In genomic region chr2:200300065-200300464, GRCh38 we compare ENCODE assay signal across 22 cellular contexts. TPM values are rescaled to one million over a fixed set of nuclear protein-coding genes. Genes with fewer than 3 reads are reported as not detected.
A peak's percentile ranks its signal among the peaks of the same experiment; 100 is the strongest.
DNase-seq lines count a peak whose midpoint lies in the region; ATAC-seq and TF ChIP-seq lines count a peak whose summit lies in the region.
"Had no signal": no experiment of that assay in that cellular context is flagged by ENCODE, and none has a peak within 500 bp of the region (broad histone marks: within the 10 kb centered on the region; RNA-seq: fewer than 3 reads in every experiment).

No MANE protein-coding gene starts in this region.

- no peaks in the 10 kb centered on the region for H3K27me3 Mint-ChIP-seq in Caco-2 (ENCODE audit: insufficient read depth, unreplicated experiment)
- peaks cover 25% of the 10 kb centered on the region for H3K27me3 Mint-ChIP-seq in stimulated activated naive CD8-positive, alpha-beta T cell treated with anti-CD3 and anti-CD28 coated beads, Interleukin-15, amount 100 ng/mL, for 72 hours

- H3K36me3 ChIP-seq in Caco-2 (ENCODE audit: control insufficient read depth, insufficient read depth, low read length): no peaks in the 10 kb centered on the region
- no peaks in the 10 kb centered on the region for H3K36me3 ChIP-seq in PC-9 (ENCODE audit: low read depth)
- H3K36me3 ChIP-seq in mesenchymal stem cell (ENCODE audit: control insufficient read depth in 1 of 2, insufficient read depth in 2 of 2, low read depth in 1 of 2, low read length in 2 of 2): no peaks in the 10 kb centered on the region

- BruUV-seq in Caco-2 (replicated peaks; lab: Mats Ljungman, UMichigan) (no TSS peak), PC-9 (replicated peaks; lab: Mats Ljungman, UMichigan) (no TSS peak)

- peak; percentile 43 for ATAC-seq in HG03432 (IDR thresholded peaks at IDR 0.05; ENCODE audit: unreplicated experiment)
- no peak for ATAC-seq in stimulated activated naive CD8-positive, alpha-beta T cell treated with anti-CD3 and anti-CD28 coated beads, Interleukin-15, amount 100 ng/mL, for 72 hours
- ATAC-seq in GM19023 (IDR thresholded peaks at IDR 0.05; ENCODE audit: unreplicated experiment): no peak
- ATAC-seq: body of pancreas; left lobe of liver; stimulated activated naive CD8-positive, alpha-beta T cell treated with anti-CD3 and anti-CD28 coated beads, Interleukin-15, Interleukin-2, amounts not matched to agents 100 U/mL and 50 U/mL, for 24 hours had no signal

- TF ChIP-seq CTCF in Caco-2 (IDR thresholded peaks at IDR 0.05; ENCODE audit: insufficient read depth in 1 of 2, low read depth in 1 of 2, low read length in 1 of 2, severe bottlenecking in 1 of 2, unreplicated experiment in 1 of 2): no peak
- no peak for TF ChIP-seq CTCF in PC-9 (conservative IDR thresholded peaks at IDR 0.05)

- POLR2A ChIA-PET in Caco-2 (lab: Charles Lee) (no interaction called here), PC-9 (lab: Charles Lee; ENCODE audit: unreplicated experiment) (interaction anchor here (0.5 to 0.6 kb wide), 2 partner anchors 78 to 465 kb away, joined by 3 to 4 read pairs; no protein-coding TSS in a partner anchor)

- peak overlapping the region; percentile 39 for H2AK5ac ChIP-seq in mesenchymal stem cell (ENCODE audit: low read length, severe bottlenecking)

- H3K4me3 ChIP-seq in Caco-2 (ENCODE audit: low read depth, low read length) (no peak overlapping the region), PC-9 (no peak overlapping the region), mesenchymal stem cell (ENCODE audit: insufficient read depth in 1 of 2, low read depth in 1 of 2, low read length in 2 of 2) (no peak overlapping the region)
- H3K4me3 ChIP-seq: body of pancreas had no signal

- no peaks in the 10 kb centered on the region for H3K9me2 ChIP-seq in PC-9 (ENCODE audit: insufficient read depth)

- H3K4me1 Mint-ChIP-seq in Caco-2 (ENCODE audit: low read depth, unreplicated experiment): peaks cover 47% of the 10 kb centered on the region
- H3K4me1 Mint-ChIP-seq in stimulated activated naive CD8-positive, alpha-beta T cell treated with anti-CD3 and anti-CD28 coated beads, Interleukin-15, amount 100 ng/mL, for 72 hours: no peaks in the 10 kb centered on the region
- H3K4me1 Mint-ChIP-seq: immature natural killer cell had no signal

- intact Hi-C loops in Caco-2 (cut with micrococcal nuclease; ENCODE audit: unreplicated experiment) (loop anchor here (5.0 kb wide), 1 partner anchor 182 kb away; no protein-coding TSS in a partner anchor), PC-9 (cut with micrococcal nuclease; ENCODE audit: unreplicated experiment) (loop anchor here (1.0 to 5.0 kb wide), 3 partner anchors 41 to 258 kb away; no protein-coding TSS in a partner anchor)

- H3K9me3 ChIP-seq in Caco-2 (no peaks in the 10 kb centered on the region), PC-9 (ENCODE audit: insufficient read depth, low read depth) (no peaks in the 10 kb centered on the region; the same call in 1 of the 2 replicates), mesenchymal stem cell (ENCODE audit: control insufficient read depth, low read length) (no peaks in the 10 kb centered on the region)
- H3K9me3 ChIP-seq: body of pancreas had no signal

- no peak overlapping the region for H3K18ac ChIP-seq in mesenchymal stem cell (ENCODE audit: low read depth in 1 of 2, low read length in 2 of 2)

- H2AFZ ChIP-seq in PC-9 (no peak overlapping the region), mesenchymal stem cell (ENCODE audit: low read depth, low read length) (no peak overlapping the region)

- H3K9me3 Mint-ChIP-seq in Caco-2 (ENCODE audit: unreplicated experiment): no peaks in the 10 kb centered on the region
- H3K9me3 Mint-ChIP-seq in stimulated activated naive CD8-positive, alpha-beta T cell treated with anti-CD3 and anti-CD28 coated beads, Interleukin-15, amount 100 ng/mL, for 72 hours: no peaks in the 10 kb centered on the region
- H3K9me3 Mint-ChIP-seq: immature natural killer cell had no signal

- H2BK120ac ChIP-seq in mesenchymal stem cell (ENCODE audit: low read depth, low read length): no peak overlapping the region

- no peak overlapping the region for H2BK15ac ChIP-seq in mesenchymal stem cell (ENCODE audit: low read depth, poor library complexity, severe bottlenecking)

- DNase-seq in Caco-2 (no peak), PC-9 (no peak), mesenchymal stem cell (no peak)
- DNase-seq in stimulated activated naive CD8-positive, alpha-beta T cell treated with anti-CD3 and anti-CD28 coated beads, Interleukin-15, amount 100 ng/mL, for 72 hours: no peak
- DNase-seq in activated naive CD4-positive, alpha-beta T cell treated with anti-CD3 and anti-CD28 coated beads, Interleukin-2, amount 50 U/mL, for 16 hours: no peak
- DNase-seq: activated CD4-positive, alpha-beta T cell treated with anti-CD3 and anti-CD28 coated beads for 4 hours; activated CD8-positive, alpha-beta memory T cell treated with anti-CD3 and anti-CD28 coated beads for 24 hours; activated gamma-delta T cell treated with Interleukin-2 at 50 U/mL for 16 hours; activated T-cell treated with anti-CD3 and anti-CD28 coated beads, Interleukin-2, amount 50 U/mL, for 1 hour; body of pancreas; GDM1; hypothalamus; immature natural killer cell; Kasumi-1; NCI-H1105; NCI-H1930; NCI-H774; stimulated activated naive CD8-positive, alpha-beta T cell treated with anti-CD3 and anti-CD28 coated beads, Interleukin-15, Interleukin-2, amounts not matched to agents 100 U/mL and 50 U/mL, for 24 hours had no signal

- peak overlapping the region; percentile 17 for H3K4me2 ChIP-seq in PC-9
- no peak overlapping the region for H3K4me2 ChIP-seq in mesenchymal stem cell (ENCODE audit: low read length, poor library complexity, severe bottlenecking)

- H2BK12ac ChIP-seq in mesenchymal stem cell (ENCODE audit: low read length in 2 of 2): no peak overlapping the region

- H3K27ac ChIP-seq in PC-9 (peak overlapping the region; percentile 53), mesenchymal stem cell (ENCODE audit: low read length, poor library complexity, severe bottlenecking) (no peak overlapping the region)
- H3K27ac ChIP-seq: body of pancreas, VCaP had no signal

- H4K91ac ChIP-seq in mesenchymal stem cell (ENCODE audit: low read length): no peak overlapping the region

- no peak overlapping the region for H3K14ac ChIP-seq in mesenchymal stem cell (ENCODE audit: low read length in 2 of 2)

- H4K8ac ChIP-seq in mesenchymal stem cell (ENCODE audit: low read length): no peak overlapping the region

- H3K9ac ChIP-seq in mesenchymal stem cell (ENCODE audit: low read length): no peak overlapping the region

- H3K27me3 ChIP-seq in Caco-2 (replicated peaks; ENCODE audit: control insufficient read depth, insufficient read depth, low read length): no peaks in the 10 kb centered on the region
- no peaks in the 10 kb centered on the region for H3K27me3 ChIP-seq in PC-9 (ENCODE audit: insufficient read depth, low read depth)
- no peaks in the 10 kb centered on the region for H3K27me3 ChIP-seq in mesenchymal stem cell (ENCODE audit: control insufficient read depth in 1 of 2, insufficient read depth in 1 of 2, low read length in 2 of 2)
- H3K27me3 ChIP-seq: body of pancreas had no signal

- H3K4me1 ChIP-seq in Caco-2 (peaks cover 45% of the 10 kb centered on the region), PC-9 (replicated peaks; ENCODE audit: insufficient read depth) (peaks cover 49% of the 10 kb centered on the region), mesenchymal stem cell (ENCODE audit: control insufficient read depth, insufficient read depth, low read depth, low read length) (peaks cover 7% of the 10 kb centered on the region)

- peaks cover 1% of the 10 kb centered on the region for H3K79me1 ChIP-seq in mesenchymal stem cell (replicated peaks; ENCODE audit: low read length, poor library complexity, severe bottlenecking)

- peaks cover 19% of the 10 kb centered on the region for H3F3A ChIP-seq in PC-9 (ENCODE audit: insufficient read depth, low read depth)

- no peak overlapping the region for H2BK5ac ChIP-seq in mesenchymal stem cell (ENCODE audit: low read depth, low read length, poor library complexity, severe bottlenecking)

- peaks cover 6% of the 10 kb centered on the region for H3K36me3 Mint-ChIP-seq in Caco-2 (ENCODE audit: insufficient read depth, unreplicated experiment)
- H3K36me3 Mint-ChIP-seq: immature natural killer cell had no signal

- H3K4ac ChIP-seq in mesenchymal stem cell (ENCODE audit: low read depth in 1 of 2, low read length in 2 of 2): no peak overlapping the region

- H3K23ac ChIP-seq in mesenchymal stem cell (ENCODE audit: low read length in 2 of 2): no peak overlapping the region

- WGBS in mesenchymal stem cell: 80% methylated on average over 1 of the region's 1 CpG

- H3K4me3 Mint-ChIP-seq in Caco-2 (ENCODE audit: unreplicated experiment): no peak overlapping the region
- no peak overlapping the region for H3K4me3 Mint-ChIP-seq in stimulated activated naive CD8-positive, alpha-beta T cell treated with anti-CD3 and anti-CD28 coated beads, Interleukin-15, amount 100 ng/mL, for 72 hours
- H3K4me3 Mint-ChIP-seq: immature natural killer cell had no signal

- peak overlapping the region; percentile 39 for H3K27ac Mint-ChIP-seq in Caco-2 (ENCODE audit: unreplicated experiment)
- H3K27ac Mint-ChIP-seq in stimulated activated naive CD8-positive, alpha-beta T cell treated with anti-CD3 and anti-CD28 coated beads, Interleukin-15, amount 100 ng/mL, for 72 hours: no peak overlapping the region
- H3K27ac Mint-ChIP-seq: immature natural killer cell had no signal

- H3K79me2 ChIP-seq in PC-9 (ENCODE audit: low read depth): peaks cover 3% of the 10 kb centered on the region; the same call in 1 of the 2 replicates

- no peaks in the 10 kb centered on the region for H4K20me1 ChIP-seq in PC-9 (ENCODE audit: insufficient read depth)

- CTCF ChIA-PET in Caco-2 (lab: Charles Lee): no interaction called here
- CTCF ChIA-PET in PC-9 (lab: Charles Lee): no interaction called here

RNA-seq across cellular contexts. Expression of gene SPATS2L, which starts 6.4 kb away (rescaled TPM):
- total RNA-seq in Caco-2 (2022) (189 and 196 TPM in 2 replicates), PC-9 (2021) (189 and 199 TPM in 2 replicates)
- 377 TPM for polyA plus RNA-seq in mesenchymal stem cell (2013, experiment 1 of 2)
- 383 TPM for polyA plus RNA-seq in mesenchymal stem cell (2013, experiment 2 of 2)
